Comparison of ENCODE assay signal across 8 cellular contexts in genomic region chr1:65146908-65147423, GRCh38. TPM values are rescaled to one million over a fixed set of nuclear protein-coding genes. Genes with fewer than 3 reads are reported as not detected.
DNase-seq lines count a peak whose midpoint lies in the region; ATAC-seq and TF ChIP-seq lines count a peak whose summit lies in the region.

No MANE protein-coding gene starts in this region.

- TF ChIP-seq CTCF in endothelial cell (IDR thresholded peaks at IDR 0.05; ENCODE audit: unreplicated experiment) (no peak), parathyroid adenoma (IDR thresholded peaks at IDR 0.05) (no peak)

- DNase-seq in EL, result peak; percentile 39
- peak; percentile 29 for DNase-seq in M059J (ENCODE audit: low read depth)
- no peak for DNase-seq in endothelial cell (ENCODE audit: low spot score)
- DNase-seq in HPDE6-E6E7 (ENCODE audit: extremely low spot score), result no peak

- H3K4me3 ChIP-seq in parathyroid adenoma (ENCODE audit: low read depth, low read length), result peak overlapping the region; percentile 64

- no peak overlapping the region for H3K9ac ChIP-seq in parathyroid adenoma

- no peaks in the 10 kb centered on the region for H3K36me3 ChIP-seq in parathyroid adenoma (ENCODE audit: control insufficient read depth, insufficient read depth, low read length)

- H3K4me1 Mint-ChIP-seq in endothelial cell (ENCODE audit: unreplicated experiment), result peaks cover 24% of the 10 kb centered on the region

- H3K9me3 ChIP-seq in parathyroid adenoma (ENCODE audit: control insufficient read depth, low read length), result no peaks in the 10 kb centered on the region

- H3K9me3 Mint-ChIP-seq in endothelial cell (ENCODE audit: unreplicated experiment), result no peaks in the 10 kb centered on the region

- no peak overlapping the region for H3K27ac ChIP-seq in parathyroid adenoma

- peak overlapping the region; percentile 95 for H3K4me2 ChIP-seq in parathyroid adenoma (ENCODE audit: low read length)

- peak overlapping the region; percentile 74 for H2AFZ ChIP-seq in parathyroid adenoma

- ATAC-seq in HG03342 (IDR thresholded peaks at IDR 0.05; ENCODE audit: unreplicated experiment) (no peak), GM19035 (IDR thresholded peaks at IDR 0.05; ENCODE audit: unreplicated experiment) (no peak), GM21526 (IDR thresholded peaks at IDR 0.05; ENCODE audit: low FRiP score, unreplicated experiment) (no peak)

- peak overlapping the region; percentile 86 for H3K4me3 Mint-ChIP-seq in endothelial cell (ENCODE audit: unreplicated experiment)

- H3K4me1 ChIP-seq in parathyroid adenoma, result no peaks in the 10 kb centered on the region

- peaks cover 21% of the 10 kb centered on the region for H3K27me3 Mint-ChIP-seq in endothelial cell (ENCODE audit: unreplicated experiment)

- H3K27me3 ChIP-seq in parathyroid adenoma (ENCODE audit: control insufficient read depth, insufficient read depth, low read length), result no peaks in the 10 kb centered on the region

- H3K27ac Mint-ChIP-seq in endothelial cell (ENCODE audit: unreplicated experiment), result peak overlapping the region; percentile 61

- no peaks in the 10 kb centered on the region for H3K79me2 ChIP-seq in parathyroid adenoma

- H3K36me3 Mint-ChIP-seq in endothelial cell (ENCODE audit: low read depth, unreplicated experiment), result peaks cover 4% of the 10 kb centered on the region

RNA-seq across cellular contexts. Expression of gene AK4, which starts 1.0 kb away (rescaled TPM):
- total RNA-seq in M059J (2014; rRNA removed; shearing (Covaris generic)), result 36.2 and 49.0 TPM in 2 replicates
- 39.7 TPM for total RNA-seq in endothelial cell (ENCODE audit: unreplicated experiment)

Comparison
In these comparisons a context has a peak if more than half of its experiments do, and no peak if none do; other contexts are left out.
1. DNase-seq: peak in EL (single experiment) and M059J (single experiment); none in endothelial cell (single experiment) and HPDE6-E6E7 (single experiment).